23 cellular contexts compared by ENCODE assay signal in the genomic region with DNA sequence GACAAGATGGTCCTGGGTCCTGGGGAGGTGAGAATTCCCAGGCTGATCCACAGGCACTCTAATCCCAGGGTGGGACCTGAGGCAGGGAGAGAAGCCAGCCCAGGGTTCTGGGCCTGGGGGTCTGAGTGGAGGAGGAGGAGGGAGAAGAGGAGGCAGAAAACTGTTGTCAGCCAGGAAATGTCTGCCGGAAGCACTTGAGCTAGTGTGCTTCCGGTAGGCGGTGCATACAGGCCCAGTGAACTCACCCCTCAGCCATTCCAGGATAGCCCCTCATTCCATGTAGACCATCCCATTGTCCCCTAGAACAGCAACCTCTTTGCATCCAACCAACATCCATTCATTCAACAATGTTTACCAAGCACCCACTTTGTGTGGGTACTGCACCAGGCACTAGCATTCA. TPM values are rescaled to one million over a fixed set of nuclear protein-coding genes. Genes with fewer than 3 reads are reported as not detected.
DNase-seq lines count a peak whose midpoint lies in the region; ATAC-seq, FAIRE-seq and TF ChIP-seq lines count a peak whose summit lies in the region.
"Had no signal": no experiment of that assay in that cellular context is flagged by ENCODE, and none has a peak within 500 bp of the region (broad histone marks: within the 10 kb centered on the region; RNA-seq: fewer than 3 reads in every experiment).

No MANE protein-coding gene starts in this region.

- no peak for DNase-seq in activated CD4-positive, alpha-beta T cell treated with anti-CD3 and anti-CD28 coated beads, Interleukin-2, amount 10 ng/mL, durations not matched to agents 7 days and 5 days
- no peak for DNase-seq in activated CD4-positive, alpha-beta T cell treated with anti-CD3 and anti-CD28 coated beads for 1 hour
- no peak for DNase-seq in activated CD8-positive, alpha-beta T cell treated with anti-CD3 and anti-CD28 coated beads for 36 hours
- DNase-seq in lower lobe of right lung (peak; percentile 22), NOMO-1 (lab: John Stamatoyannopoulos, UW; ENCODE audit: unreplicated experiment in 2 of 2) (no peak), GM12892 (ENCODE audit: insufficient read length) (no peak)
- no peak for DNase-seq in stimulated activated naive B cell treated with anti-CD40 and anti-IgM and Interleukin-4, amounts not matched to agents 10 μg/mL and 1 μg/mL and 100 μg/mL, for 72 hours
- DNase-seq: activated CD8-positive, alpha-beta memory T cell treated with anti-CD3 and anti-CD28 coated beads for 24 hours; adrenal gland; cortex of kidney; EL; left ventricle myocardium superior; NCI-H187; occipital lobe; PC-3; SIG-M5 had no signal

- FAIRE-seq in GM12892 (lab: Jason Lieb, UNC): no peak
- FAIRE-seq: A204.1, bronchial epithelial cell, D721Med had no signal

- no peaks in the 10 kb centered on the region for H3K9me3 Mint-ChIP-seq in activated CD4-positive, alpha-beta T cell treated with anti-CD3 and anti-CD28 coated beads, Interleukin-2, amount 10 ng/mL, durations not matched to agents 7 days and 5 days
- H3K9me3 Mint-ChIP-seq in activated CD8-positive, alpha-beta T cell treated with anti-CD3 and anti-CD28 coated beads for 36 hours: no peaks in the 10 kb centered on the region
- peaks cover 0 to 4% of the 10 kb centered on the region in 2 donors for H3K9me3 Mint-ChIP-seq in stimulated activated naive B cell treated with anti-CD40 and anti-IgM and Interleukin-4, amounts not matched to agents 10 μg/mL and 1 μg/mL and 100 μg/mL, for 72 hours
- H3K9me3 Mint-ChIP-seq: IgD-negative memory B cell had no signal

- H3K27ac Mint-ChIP-seq in activated CD4-positive, alpha-beta T cell treated with anti-CD3 and anti-CD28 coated beads, Interleukin-2, amount 10 ng/mL, durations not matched to agents 7 days and 5 days: peak overlapping the region; percentile 86
- H3K27ac Mint-ChIP-seq in activated CD8-positive, alpha-beta T cell treated with anti-CD3 and anti-CD28 coated beads for 36 hours: peak overlapping the region; percentile 42
- peak overlapping the region; percentile 25 for H3K27ac Mint-ChIP-seq in stimulated activated naive B cell treated with anti-CD40 and anti-IgM and Interleukin-4, amounts not matched to agents 10 μg/mL and 1 μg/mL and 100 μg/mL, for 72 hours

- H3K4me1 Mint-ChIP-seq in activated CD4-positive, alpha-beta T cell treated with anti-CD3 and anti-CD28 coated beads, Interleukin-2, amount 10 ng/mL, durations not matched to agents 7 days and 5 days: peaks cover 22% of the 10 kb centered on the region
- H3K4me1 Mint-ChIP-seq in activated CD8-positive, alpha-beta T cell treated with anti-CD3 and anti-CD28 coated beads for 36 hours (ENCODE audit: low read depth): no peaks in the 10 kb centered on the region
- H3K4me1 Mint-ChIP-seq in stimulated activated naive B cell treated with anti-CD40 and anti-IgM and Interleukin-4, amounts not matched to agents 10 μg/mL and 1 μg/mL and 100 μg/mL, for 72 hours: peaks cover 37 to 53% of the 10 kb centered on the region in 2 donors

- TF ChIP-seq POLR2A in GM12892 (IDR thresholded peaks at IDR 0.05; ENCODE audit: low read depth, low read length): no peak

- no peaks in the 10 kb centered on the region for H3K9me3 ChIP-seq in lower lobe of right lung
- H3K9me3 ChIP-seq: adrenal gland had no signal

- CTCF ChIA-PET in activated CD4-positive, alpha-beta T cell treated with anti-CD3 and anti-CD28 coated beads, Interleukin-2, amount 10 ng/mL, durations not matched to agents 7 days and 5 days (lab: Charles Lee): interaction anchor here (1.9 to 2.7 kb wide), 2 partner anchors 9 kb away, joined by 5 to 7 read pairs; no protein-coding TSS in a partner anchor
- CTCF ChIA-PET in activated CD8-positive, alpha-beta T cell treated with anti-CD3 and anti-CD28 coated beads for 36 hours (lab: Charles Lee): interaction anchor here (0.6 to 2.7 kb wide), 3 partner anchors 10 to 243 kb away, joined by 3 to 10 read pairs (median 9); no protein-coding TSS in a partner anchor

- no peak for TF ChIP-seq CTCF in activated CD8-positive, alpha-beta T cell treated with anti-CD3 and anti-CD28 coated beads for 36 hours (IDR thresholded peaks at IDR 0.05)
- no peak for TF ChIP-seq CTCF in lower lobe of right lung (IDR thresholded peaks at IDR 0.05)

- H3K27ac ChIP-seq in lower lobe of right lung: no peak overlapping the region
- H3K27ac ChIP-seq: adrenal gland, epithelial cell of prostate had no signal

- no peak for ATAC-seq in activated CD8-positive, alpha-beta T cell treated with anti-CD3 and anti-CD28 coated beads for 36 hours
- no peak for ATAC-seq in lower lobe of right lung
- no peak for ATAC-seq in stimulated activated naive B cell treated with anti-CD40 and anti-IgM and Interleukin-4, amounts not matched to agents 10 μg/mL and 1 μg/mL and 100 μg/mL, for 72 hours (replicated peaks)
- no peak for ATAC-seq in GM18511 (IDR thresholded peaks at IDR 0.05; ENCODE audit: unreplicated experiment)
- ATAC-seq: left ventricle myocardium superior, PC-3 had no signal

- POLR2A ChIA-PET in activated CD4-positive, alpha-beta T cell treated with anti-CD3 and anti-CD28 coated beads, Interleukin-2, amount 10 ng/mL, durations not matched to agents 7 days and 5 days (lab: Charles Lee): no interaction called here
- POLR2A ChIA-PET in activated CD8-positive, alpha-beta T cell treated with anti-CD3 and anti-CD28 coated beads for 36 hours (lab: Charles Lee): no interaction called here

- no peaks in the 10 kb centered on the region for H3K27me3 ChIP-seq in lower lobe of right lung (ENCODE audit: low read depth)
- H3K27me3 ChIP-seq: adrenal gland had no signal

- peaks cover 2% of the 10 kb centered on the region for H3K36me3 Mint-ChIP-seq in activated CD4-positive, alpha-beta T cell treated with anti-CD3 and anti-CD28 coated beads, Interleukin-2, amount 10 ng/mL, durations not matched to agents 7 days and 5 days (ENCODE audit: low read depth)
- no peaks in the 10 kb centered on the region for H3K36me3 Mint-ChIP-seq in activated CD8-positive, alpha-beta T cell treated with anti-CD3 and anti-CD28 coated beads for 36 hours (ENCODE audit: low read depth)
- H3K36me3 Mint-ChIP-seq in stimulated activated naive B cell treated with anti-CD40 and anti-IgM and Interleukin-4, amounts not matched to agents 10 μg/mL and 1 μg/mL and 100 μg/mL, for 72 hours: peaks cover 0 to 4% of the 10 kb centered on the region in 2 donors
- H3K36me3 Mint-ChIP-seq: IgD-negative memory B cell had no signal

- no peak overlapping the region for H3K4me3 ChIP-seq in lower lobe of right lung
- H3K4me3 ChIP-seq: adrenal gland had no signal

- H3K4me1 ChIP-seq in lower lobe of right lung: peaks cover 54% of the 10 kb centered on the region

- no peaks in the 10 kb centered on the region for H3K27me3 Mint-ChIP-seq in activated CD4-positive, alpha-beta T cell treated with anti-CD3 and anti-CD28 coated beads, Interleukin-2, amount 10 ng/mL, durations not matched to agents 7 days and 5 days
- H3K27me3 Mint-ChIP-seq in activated CD8-positive, alpha-beta T cell treated with anti-CD3 and anti-CD28 coated beads for 36 hours: no peaks in the 10 kb centered on the region
- H3K27me3 Mint-ChIP-seq in stimulated activated naive B cell treated with anti-CD40 and anti-IgM and Interleukin-4, amounts not matched to agents 10 μg/mL and 1 μg/mL and 100 μg/mL, for 72 hours: no peaks in the 10 kb centered on the region
- H3K27me3 Mint-ChIP-seq: IgD-negative memory B cell had no signal

- H3K36me3 ChIP-seq in lower lobe of right lung: no peaks in the 10 kb centered on the region
- H3K36me3 ChIP-seq: adrenal gland had no signal

- H3K4me3 Mint-ChIP-seq in activated CD4-positive, alpha-beta T cell treated with anti-CD3 and anti-CD28 coated beads, Interleukin-2, amount 10 ng/mL, durations not matched to agents 7 days and 5 days: no peak overlapping the region
- no peak overlapping the region for H3K4me3 Mint-ChIP-seq in activated CD8-positive, alpha-beta T cell treated with anti-CD3 and anti-CD28 coated beads for 36 hours
- peak overlapping the region in 1 of 2 donors; percentile 25 for H3K4me3 Mint-ChIP-seq in stimulated activated naive B cell treated with anti-CD40 and anti-IgM and Interleukin-4, amounts not matched to agents 10 μg/mL and 1 μg/mL and 100 μg/mL, for 72 hours

- intact Hi-C loops in activated CD8-positive, alpha-beta T cell treated with anti-CD3 and anti-CD28 coated beads for 36 hours (cut with micrococcal nuclease): no loop called here
- intact Hi-C loops in lower lobe of right lung (cut with DNase I): no loop called here

RNA-seq across cellular contexts. Expression of a gene that starts 47.9 kb away (rescaled TPM):
- total RNA-seq in activated CD4-positive, alpha-beta T cell treated with anti-CD3 and anti-CD28 coated beads, Interleukin-2, amount 10 ng/mL, durations not matched to agents 7 days and 5 days: not detected
- total RNA-seq in activated CD8-positive, alpha-beta T cell treated with anti-CD3 and anti-CD28 coated beads for 36 hours: not detected
- total RNA-seq in lower lobe of right lung: not detected
- polyA plus RNA-seq in GM12892 (2012; ENCODE audit: missing spikeins): 0.32 TPM
- total RNA-seq: adrenal gland, left ventricle myocardium superior, PC-3, urinary bladder had no signal
- polyA plus RNA-seq: IgD-negative memory B cell, urinary bladder had no signal

Comparison
In these comparisons a context has a peak if more than half of its experiments do, and no peak if none do; other contexts are left out.
1. H3K27ac Mint-ChIP-seq: peak in every context shown above with its lines; median percentile 86 in activated CD4-positive, alpha-beta T cell treated with anti-CD3 and anti-CD28 coated beads, Interleukin-2, amount 10 ng/mL, durations not matched to agents 7 days and 5 days; 42 in activated CD8-positive, alpha-beta T cell treated with anti-CD3 and anti-CD28 coated beads for 36 hours; 25 in stimulated activated naive B cell treated with anti-CD40 and anti-IgM and Interleukin-4, amounts not matched to agents 10 μg/mL and 1 μg/mL and 100 μg/mL, for 72 hours.